Comparison of ENCODE assay signal across 1 cellular context in the genomic region with DNA sequence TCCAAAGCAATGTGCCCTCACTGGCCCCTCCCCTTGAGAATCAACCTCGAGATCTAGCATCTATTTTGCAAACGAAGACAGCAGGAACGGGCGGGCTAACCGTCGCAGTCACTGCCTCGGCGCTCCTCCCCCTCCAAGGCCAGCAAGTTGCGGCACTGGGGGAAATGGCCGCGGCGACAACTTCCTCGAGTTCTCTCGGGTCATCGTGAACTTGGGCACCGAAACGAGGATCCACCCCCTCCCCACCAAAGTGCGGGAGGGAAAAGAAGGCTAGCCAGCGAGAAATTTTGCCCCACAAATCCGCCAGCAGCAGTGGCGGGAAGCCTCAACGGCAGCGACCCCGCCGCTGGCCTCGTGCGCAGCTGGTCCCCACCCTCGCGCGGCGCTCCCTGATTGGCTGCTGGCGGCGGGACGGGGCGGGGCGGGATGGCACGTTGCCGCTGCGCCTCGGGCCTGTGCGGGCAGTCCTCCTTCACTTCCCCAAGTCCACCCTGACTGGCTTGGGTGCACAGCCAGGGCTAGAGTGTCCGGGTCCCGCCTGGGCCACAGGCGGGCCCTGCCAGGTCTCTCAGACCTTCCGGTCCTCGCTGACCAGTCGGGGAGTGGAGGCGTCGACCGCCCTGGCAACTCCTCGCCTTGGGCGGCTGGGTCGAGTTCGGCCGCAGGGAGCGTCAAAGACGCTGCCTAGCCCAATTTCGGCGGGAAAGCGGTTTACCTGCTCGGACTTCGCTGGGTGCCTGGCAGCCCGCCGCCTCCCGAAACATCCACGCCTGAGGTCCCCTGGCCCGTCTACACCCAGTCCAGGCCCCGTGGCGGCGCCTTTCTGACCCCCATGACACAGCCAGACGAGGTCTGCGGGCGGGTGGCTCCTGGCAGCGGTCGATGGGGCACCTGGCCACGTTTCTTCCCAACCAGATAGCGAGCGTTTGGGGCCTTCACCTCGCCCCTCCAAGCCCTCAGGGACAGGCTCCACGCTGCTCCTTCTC.
TF ChIP-seq lines count a peak whose summit lies in the region.

A gene with protein sequence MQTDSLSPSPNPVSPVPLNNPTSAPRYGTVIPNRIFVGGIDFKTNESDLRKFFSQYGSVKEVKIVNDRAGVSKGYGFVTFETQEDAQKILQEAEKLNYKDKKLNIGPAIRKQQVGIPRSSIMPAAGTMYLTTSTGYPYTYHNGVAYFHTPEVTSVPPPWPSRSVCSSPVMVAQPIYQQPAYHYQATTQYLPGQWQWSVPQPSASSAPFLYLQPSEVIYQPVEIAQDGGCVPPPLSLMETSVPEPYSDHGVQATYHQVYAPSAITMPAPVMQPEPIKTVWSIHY (minus strand): TSS at position 364 of the 986 bp plus-strand sequence. CDS start 3,469 bp downstream, outside the sequence.

TF ChIP-seq in endothelial cell of umbilical vein, 7 proteins besides CTCF, POLR2A, EP300 and RAD21:
- TF ChIP-seq JUN (IDR thresholded peaks at IDR 0.05; ENCODE audit: borderline replicate concordance, insufficient read depth, insufficient read length, low read depth): no peak
- TF ChIP-seq FOS (IDR thresholded peaks at IDR 0.05; ENCODE audit: borderline replicate concordance, insufficient read depth, low read length): no peak
- no peak for TF ChIP-seq EZH2 (IDR thresholded peaks at IDR 0.05; ENCODE audit: borderline replicate concordance, low read depth, low read length, severe bottlenecking)
- TF ChIP-seq, protein P1, sequence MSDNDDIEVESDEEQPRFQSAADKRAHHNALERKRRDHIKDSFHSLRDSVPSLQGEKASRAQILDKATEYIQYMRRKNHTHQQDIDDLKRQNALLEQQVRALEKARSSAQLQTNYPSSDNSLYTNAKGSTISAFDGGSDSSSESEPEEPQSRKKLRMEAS (IDR thresholded peaks at IDR 0.05; ENCODE audit: insufficient read depth, insufficient read length): no peak
- TF ChIP-seq MYC (IDR thresholded peaks at IDR 0.05; ENCODE audit: low read depth, low read length): no peak
- no peak for TF ChIP-seq GATA2 (IDR thresholded peaks at IDR 0.05; ENCODE audit: insufficient read depth, insufficient read length, low read depth, low read length)
- TF ChIP-seq POLR2AphosphoS5 (IDR thresholded peaks at IDR 0.05; ENCODE audit: insufficient read depth, low read depth, low read length): no peak
